1 cellular context compared by ENCODE assay signal in the genomic region with DNA sequence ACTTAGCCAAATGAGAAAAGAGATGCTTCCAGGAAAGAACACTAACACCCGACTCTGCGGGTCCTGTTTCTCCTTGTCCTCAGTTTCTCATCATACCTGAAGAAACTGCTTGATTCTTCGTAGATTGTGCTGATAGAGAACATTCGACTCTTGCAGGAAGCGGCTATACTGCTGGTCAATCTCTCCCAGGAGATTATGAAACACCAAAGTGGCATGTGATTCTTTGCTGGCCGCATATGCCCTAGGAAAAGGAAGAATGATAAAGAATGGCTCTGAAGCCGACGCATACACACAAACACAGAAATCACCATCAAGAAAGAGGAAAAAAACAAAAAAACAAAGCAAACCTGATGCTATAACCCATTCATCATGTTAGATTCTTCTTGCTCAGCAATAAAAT.
TF ChIP-seq lines count a peak whose summit lies in the region.

No MANE protein-coding gene starts in this region.

TF ChIP-seq in WTC11, 78 proteins besides CTCF, POLR2A, EP300 and RAD21 (continued from another document):
- TF ChIP-seq, protein P1, sequence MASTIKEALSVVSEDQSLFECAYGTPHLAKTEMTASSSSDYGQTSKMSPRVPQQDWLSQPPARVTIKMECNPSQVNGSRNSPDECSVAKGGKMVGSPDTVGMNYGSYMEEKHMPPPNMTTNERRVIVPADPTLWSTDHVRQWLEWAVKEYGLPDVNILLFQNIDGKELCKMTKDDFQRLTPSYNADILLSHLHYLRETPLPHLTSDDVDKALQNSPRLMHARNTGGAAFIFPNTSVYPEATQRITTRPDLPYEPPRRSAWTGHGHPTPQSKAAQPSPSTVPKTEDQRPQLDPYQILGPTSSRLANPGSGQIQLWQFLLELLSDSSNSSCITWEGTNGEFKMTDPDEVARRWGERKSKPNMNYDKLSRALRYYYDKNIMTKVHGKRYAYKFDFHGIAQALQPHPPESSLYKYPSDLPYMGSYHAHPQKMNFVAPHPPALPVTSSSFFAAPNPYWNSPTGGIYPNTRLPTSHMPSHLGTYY (CRISPR knock-in tag; IDR thresholded peaks at IDR 0.05): no peak
- TF ChIP-seq HMGA2 (CRISPR knock-in tag; IDR thresholded peaks at IDR 0.05): no peak
- TF ChIP-seq, protein P2, sequence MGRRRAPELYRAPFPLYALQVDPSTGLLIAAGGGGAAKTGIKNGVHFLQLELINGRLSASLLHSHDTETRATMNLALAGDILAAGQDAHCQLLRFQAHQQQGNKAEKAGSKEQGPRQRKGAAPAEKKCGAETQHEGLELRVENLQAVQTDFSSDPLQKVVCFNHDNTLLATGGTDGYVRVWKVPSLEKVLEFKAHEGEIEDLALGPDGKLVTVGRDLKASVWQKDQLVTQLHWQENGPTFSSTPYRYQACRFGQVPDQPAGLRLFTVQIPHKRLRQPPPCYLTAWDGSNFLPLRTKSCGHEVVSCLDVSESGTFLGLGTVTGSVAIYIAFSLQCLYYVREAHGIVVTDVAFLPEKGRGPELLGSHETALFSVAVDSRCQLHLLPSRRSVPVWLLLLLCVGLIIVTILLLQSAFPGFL (CRISPR knock-in tag; IDR thresholded peaks at IDR 0.05; ENCODE audit: borderline replicate concordance): no peak
- TF ChIP-seq, protein P3, sequence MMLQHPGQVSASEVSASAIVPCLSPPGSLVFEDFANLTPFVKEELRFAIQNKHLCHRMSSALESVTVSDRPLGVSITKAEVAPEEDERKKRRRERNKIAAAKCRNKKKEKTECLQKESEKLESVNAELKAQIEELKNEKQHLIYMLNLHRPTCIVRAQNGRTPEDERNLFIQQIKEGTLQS (CRISPR knock-in tag; conservative IDR thresholded peaks at IDR 0.05): no peak
- TF ChIP-seq SMAD3 (CRISPR knock-in tag; IDR thresholded peaks at IDR 0.05; ENCODE audit: borderline replicate concordance): no peak
- no peak for TF ChIP-seq ZNF263 (CRISPR knock-in tag; IDR thresholded peaks at IDR 0.05; ENCODE audit: low read depth)
- TF ChIP-seq MYBL2 (CRISPR knock-in tag; IDR thresholded peaks at IDR 0.05): no peak
- TF ChIP-seq ZNF416 (CRISPR knock-in tag; IDR thresholded peaks at IDR 0.05): no peak
- TF ChIP-seq MXD4 (CRISPR knock-in tag; IDR thresholded peaks at IDR 0.05; ENCODE audit: borderline replicate concordance): no peak
- TF ChIP-seq PRRX2 (CRISPR knock-in tag; IDR thresholded peaks at IDR 0.05): no peak
TF ChIP-seq in WTC11: peak in this region for 0.
